Comparison of ENCODE assay signal across 25 cellular contexts in the genomic region with DNA sequence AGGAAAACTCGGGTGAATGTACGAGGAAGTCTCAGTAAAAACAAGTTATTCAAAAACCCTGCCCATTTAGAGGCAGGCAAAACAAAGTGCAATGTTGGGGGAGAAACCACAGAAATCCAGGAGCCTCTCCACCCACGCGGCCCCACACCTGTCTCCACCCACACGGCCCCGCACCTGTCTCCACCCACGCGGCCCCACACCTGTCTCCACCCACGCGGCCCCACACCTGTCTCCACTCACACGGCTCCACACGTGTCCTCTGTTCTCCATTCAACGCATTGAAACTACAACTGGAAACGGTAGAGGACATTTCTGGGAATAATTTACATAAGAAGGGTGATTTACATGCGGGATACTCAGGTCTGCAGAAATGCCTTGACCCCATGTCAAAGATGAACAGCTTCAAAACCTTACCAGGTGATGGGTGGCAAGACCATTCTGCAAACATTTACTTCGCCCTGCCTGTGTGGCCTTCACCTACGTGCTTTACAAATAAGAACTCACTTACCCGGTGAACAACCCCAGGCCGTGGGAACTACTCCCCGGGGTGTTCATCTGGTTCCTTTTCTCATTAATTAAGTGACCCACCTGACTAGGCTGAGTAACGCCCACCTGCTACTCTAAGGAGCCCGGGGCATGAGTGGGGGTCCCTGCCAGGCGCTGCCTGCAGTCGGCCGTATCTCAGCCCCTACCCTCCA.
DNase-seq lines count a peak whose midpoint lies in the region; ATAC-seq and TF ChIP-seq lines count a peak whose summit lies in the region.
"Had no signal": no experiment of that assay in that cellular context is flagged by ENCODE, and none has a peak within 500 bp of the region (broad histone marks: within the 10 kb centered on the region; RNA-seq: fewer than 3 reads in every experiment).

No MANE protein-coding gene starts in this region.

- intact Hi-C loops in activated T-helper 2 cell treated with anti-CD3 and anti-CD28 coated beads, Interferon-gamma antibody, Interleukin-2, Interleukin-4, amounts not matched to agents 10 μg/mL and 5 μg/mL and 100 μg/mL, durations not matched to agents 14 hours and 24 hours and 36 hours (cut with micrococcal nuclease), result no loop called here

- CTCF ChIA-PET in T-cell (lab: Charles Lee), result no interaction called here

- H3K27ac ChIP-seq in endodermal cell (ENCODE audit: low read depth, low read length), result no peak overlapping the region
- H3K27ac ChIP-seq: body of pancreas, neutrophil had no signal

- no peak overlapping the region for H3K4me3 ChIP-seq in endodermal cell (ENCODE audit: low read length)
- H3K4me3 ChIP-seq: body of pancreas, MG63, smooth muscle cell, thyroid gland had no signal

- WGBS in endodermal cell (ENCODE audit: insufficient coverage in 1 of 2, insufficient read length in 1 of 2), 2 experiments, result 84 to 87% methylated on average over 9 to 25 of the region's 25 CpGs

- H3K27me3 Mint-ChIP-seq in endodermal cell (ENCODE audit: insufficient read depth) (no peaks in the 10 kb centered on the region), T-cell (no peaks in the 10 kb centered on the region)
- H3K27me3 Mint-ChIP-seq in stimulated activated memory B cell treated with anti-CD40 and anti-IgM and Interleukin-4, amounts not matched to agents 10 μg/mL and 1 μg/mL and 100 μg/mL, for 72 hours, result no peaks in the 10 kb centered on the region
- H3K27me3 Mint-ChIP-seq in activated T-helper 2 cell treated with anti-CD3 and anti-CD28 coated beads, Interferon-gamma antibody, Interleukin-2, Interleukin-4, amounts not matched to agents 10 μg/mL and 5 μg/mL and 100 μg/mL, durations not matched to agents 14 hours and 24 hours and 36 hours (ENCODE audit: low read depth), result no peaks in the 10 kb centered on the region

- DNase-seq in DMS153 (lab: John Stamatoyannopoulos, UW) (peak; percentile 40), NCI-H1048 (lab: John Stamatoyannopoulos, UW) (peak; percentile 36), endodermal cell (peak; percentile 29), T-cell (no peak)
- no peak for DNase-seq in stimulated activated CD4-positive, alpha-beta T cell treated with anti-CD3 and anti-CD28 coated beads, Interleukin-15, amount 100 ng/mL, for 24 hours
- no peak for DNase-seq in activated T-helper 2 cell treated with anti-CD3 and anti-CD28 coated beads, Interferon-gamma antibody, Interleukin-2, Interleukin-4, amounts not matched to agents 10 μg/mL and 5 μg/mL and 100 μg/mL, durations not matched to agents 14 hours and 24 hours and 36 hours (ENCODE audit: low spot score)
- DNase-seq: activated CD4-positive, alpha-beta T cell treated with anti-CD3 and anti-CD28 coated beads, Interleukin-2, amount 50 U/mL, for 48 hours; activated CD4-positive, CD25-positive, alpha-beta regulatory T cell; activated gamma-delta T cell treated with Interleukin-2 at 50 U/mL for 16 hours; effector CD8-positive, alpha-beta T cell; erythroblast; foreskin fibroblast; GDM1; KBM-7; MG63; NCI-H1417; NCI-H774; stimulated activated CD4-positive, alpha-beta T cell treated with anti-CD3 and anti-CD28 coated beads, Interleukin-4, amount 100 ng/mL, for 1 hour; stimulated activated naive CD4-positive, alpha-beta T cell treated with Interleukin-2 at 50 U/mL for 16 hours; thyroid gland had no signal

- no peak for ATAC-seq in stimulated activated memory B cell treated with anti-CD40 and anti-IgM and Interleukin-4, amounts not matched to agents 10 μg/mL and 1 μg/mL and 100 μg/mL, for 72 hours
- ATAC-seq in T-cell (replicated peaks in 1 of 4), result no peak
- ATAC-seq: body of pancreas had no signal

- H3K9me3 ChIP-seq in endodermal cell (ENCODE audit: control insufficient read depth, low read length), result peaks cover 18% of the 10 kb centered on the region
- H3K9me3 ChIP-seq: body of pancreas, neutrophil, thyroid gland had no signal

- H3K36me3 Mint-ChIP-seq in endodermal cell (ENCODE audit: low read depth) (peaks cover 13% of the 10 kb centered on the region), T-cell (peaks cover 72% of the 10 kb centered on the region)
- H3K36me3 Mint-ChIP-seq in stimulated activated memory B cell treated with anti-CD40 and anti-IgM and Interleukin-4, amounts not matched to agents 10 μg/mL and 1 μg/mL and 100 μg/mL, for 72 hours, result peaks cover 74% of the 10 kb centered on the region
- peaks cover 55% of the 10 kb centered on the region for H3K36me3 Mint-ChIP-seq in activated T-helper 2 cell treated with anti-CD3 and anti-CD28 coated beads, Interferon-gamma antibody, Interleukin-2, Interleukin-4, amounts not matched to agents 10 μg/mL and 5 μg/mL and 100 μg/mL, durations not matched to agents 14 hours and 24 hours and 36 hours (ENCODE audit: low read depth)

- no peak overlapping the region for H3K9ac ChIP-seq in endodermal cell (ENCODE audit: extremely low read depth, low read length, poor library complexity, severe bottlenecking)

- H3K27ac Mint-ChIP-seq in endodermal cell (no peak overlapping the region), T-cell (no peak overlapping the region)
- H3K27ac Mint-ChIP-seq in stimulated activated memory B cell treated with anti-CD40 and anti-IgM and Interleukin-4, amounts not matched to agents 10 μg/mL and 1 μg/mL and 100 μg/mL, for 72 hours, result peak overlapping the region; percentile 17
- no peak overlapping the region for H3K27ac Mint-ChIP-seq in activated T-helper 2 cell treated with anti-CD3 and anti-CD28 coated beads, Interferon-gamma antibody, Interleukin-2, Interleukin-4, amounts not matched to agents 10 μg/mL and 5 μg/mL and 100 μg/mL, durations not matched to agents 14 hours and 24 hours and 36 hours

- H3K4me1 ChIP-seq in endodermal cell (ENCODE audit: control insufficient read depth, insufficient read depth, low read length), result no peaks in the 10 kb centered on the region
- H3K4me1 ChIP-seq: body of pancreas had no signal

- H3K4me3 Mint-ChIP-seq in endodermal cell (no peak overlapping the region), T-cell (no peak overlapping the region)
- no peak overlapping the region for H3K4me3 Mint-ChIP-seq in stimulated activated memory B cell treated with anti-CD40 and anti-IgM and Interleukin-4, amounts not matched to agents 10 μg/mL and 1 μg/mL and 100 μg/mL, for 72 hours
- no peak overlapping the region for H3K4me3 Mint-ChIP-seq in activated T-helper 2 cell treated with anti-CD3 and anti-CD28 coated beads, Interferon-gamma antibody, Interleukin-2, Interleukin-4, amounts not matched to agents 10 μg/mL and 5 μg/mL and 100 μg/mL, durations not matched to agents 14 hours and 24 hours and 36 hours (ENCODE audit: low read depth)
- H3K4me3 Mint-ChIP-seq: CD8-positive, alpha-beta memory T cell had no signal

- no peaks in the 10 kb centered on the region for H3K4me1 Mint-ChIP-seq in endodermal cell
- H3K4me1 Mint-ChIP-seq in stimulated activated memory B cell treated with anti-CD40 and anti-IgM and Interleukin-4, amounts not matched to agents 10 μg/mL and 1 μg/mL and 100 μg/mL, for 72 hours, result peaks cover 11% of the 10 kb centered on the region
- H3K4me1 Mint-ChIP-seq in T-cell, result peaks cover 0 to 11% (median 0%) of the 10 kb centered on the region in 3 donors
- H3K4me1 Mint-ChIP-seq in activated T-helper 2 cell treated with anti-CD3 and anti-CD28 coated beads, Interferon-gamma antibody, Interleukin-2, Interleukin-4, amounts not matched to agents 10 μg/mL and 5 μg/mL and 100 μg/mL, durations not matched to agents 14 hours and 24 hours and 36 hours (ENCODE audit: low read depth), result peaks cover 9% of the 10 kb centered on the region

- H3K36me3 ChIP-seq in endodermal cell (ENCODE audit: control insufficient read depth, insufficient read depth, low read length), result no peaks in the 10 kb centered on the region
- H3K36me3 ChIP-seq: MG63, neutrophil, thyroid gland had no signal

- H3K27me3 ChIP-seq in endodermal cell (ENCODE audit: control insufficient read depth, insufficient read depth, low read length, poor library complexity, severe bottlenecking), result no peaks in the 10 kb centered on the region
- H3K27me3 ChIP-seq: body of pancreas, MG63, neutrophil, thyroid gland had no signal

- TF ChIP-seq CTCF in endodermal cell (conservative IDR thresholded peaks at IDR 0.05), result no peak

- H3K9me3 Mint-ChIP-seq in endodermal cell, result peaks cover 14% of the 10 kb centered on the region
- H3K9me3 Mint-ChIP-seq in stimulated activated memory B cell treated with anti-CD40 and anti-IgM and Interleukin-4, amounts not matched to agents 10 μg/mL and 1 μg/mL and 100 μg/mL, for 72 hours, result peaks cover 11% of the 10 kb centered on the region
- H3K9me3 Mint-ChIP-seq in T-cell, result peaks cover 8 to 17% (median 9%) of the 10 kb centered on the region in 3 donors
- H3K9me3 Mint-ChIP-seq in activated T-helper 2 cell treated with anti-CD3 and anti-CD28 coated beads, Interferon-gamma antibody, Interleukin-2, Interleukin-4, amounts not matched to agents 10 μg/mL and 5 μg/mL and 100 μg/mL, durations not matched to agents 14 hours and 24 hours and 36 hours, result peaks cover 37% of the 10 kb centered on the region

- POLR2A ChIA-PET in T-cell (lab: Charles Lee), result no interaction called here

Comparison
In these comparisons a context has a peak if more than half of its experiments do, and no peak if none do; other contexts are left out.
1. DNase-seq: peak in DMS153 (single experiment), NCI-H1048 (single experiment) and endodermal cell (single experiment); none in stimulated activated CD4-positive, alpha-beta T cell treated with anti-CD3 and anti-CD28 coated beads, Interleukin-15, amount 100 ng/mL, for 24 hours (single experiment), T-cell (0 of 34) and activated T-helper 2 cell treated with anti-CD3 and anti-CD28 coated beads, Interferon-gamma antibody, Interleukin-2, Interleukin-4, amounts not matched to agents 10 μg/mL and 5 μg/mL and 100 μg/mL, durations not matched to agents 14 hours and 24 hours and 36 hours (single experiment).